ENCODE assay signal across 24 cellular contexts in the genomic region with DNA sequence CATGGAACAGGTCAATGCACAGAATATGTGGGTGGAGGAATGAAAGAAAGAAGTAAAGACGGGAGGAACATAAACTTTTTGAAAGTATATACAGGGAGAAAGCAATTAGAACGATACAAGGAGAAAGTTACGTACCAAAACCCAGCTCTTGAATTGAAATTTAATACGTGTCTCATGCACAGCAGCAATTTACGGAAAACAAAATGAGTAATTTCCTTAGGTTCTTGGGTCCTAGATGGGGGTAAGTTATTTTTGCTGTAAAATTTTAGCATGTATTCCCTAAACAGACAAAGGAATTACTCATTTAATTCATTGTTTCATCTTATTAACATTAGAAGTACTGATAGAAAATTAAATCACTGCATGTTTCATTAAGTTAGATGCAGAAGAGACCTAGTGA.
"Had no signal": no experiment of that assay in that cellular context is flagged by ENCODE, and none has a peak within 500 bp of the region (broad histone marks: within the 10 kb centered on the region; RNA-seq: fewer than 3 reads in every experiment).

No MANE protein-coding gene starts in this region.

- H3K36me3 Mint-ChIP-seq: stimulated activated effector memory CD8-positive, alpha-beta T cell treated with anti-CD3 and anti-CD28 coated beads, Interleukin-12 subunit alpha, Interleukin-12 subunit beta, amount 100 ng/mL, for 72 hours; stimulated activated memory B cell treated with anti-CD40 and anti-IgM and Interleukin-4, amounts not matched to agents 10 μg/mL and 1 μg/mL and 100 μg/mL, for 72 hours; stimulated activated naive B cell treated with anti-CD40 and anti-IgM and Interleukin-4, amounts not matched to agents 10 μg/mL and 1 μg/mL and 100 μg/mL, for 72 hours; type B pancreatic cell had no signal

- H3K4me3 Mint-ChIP-seq: stimulated activated effector memory CD8-positive, alpha-beta T cell treated with anti-CD3 and anti-CD28 coated beads, Interleukin-12 subunit alpha, Interleukin-12 subunit beta, amount 100 ng/mL, for 72 hours; stimulated activated memory B cell treated with anti-CD40 and anti-IgM and Interleukin-4, amounts not matched to agents 10 μg/mL and 1 μg/mL and 100 μg/mL, for 72 hours; stimulated activated naive B cell treated with anti-CD40 and anti-IgM and Interleukin-4, amounts not matched to agents 10 μg/mL and 1 μg/mL and 100 μg/mL, for 72 hours; stimulated activated naive CD8-positive, alpha-beta T cell treated with anti-CD3 and anti-CD28 coated beads, Interleukin-15, amount 100 ng/mL, for 72 hours; stimulated activated naive CD8-positive, alpha-beta T cell treated with anti-CD3 and anti-CD28 coated beads, Interleukin-15, Interleukin-2, amounts not matched to agents 100 ng/mL and 50 ng/mL, for 24 hours; type B pancreatic cell had no signal

- H3K4me1 Mint-ChIP-seq: stimulated activated effector memory CD8-positive, alpha-beta T cell treated with anti-CD3 and anti-CD28 coated beads, Interleukin-12 subunit alpha, Interleukin-12 subunit beta, amount 100 ng/mL, for 72 hours; stimulated activated memory B cell treated with anti-CD40 and anti-IgM and Interleukin-4, amounts not matched to agents 10 μg/mL and 1 μg/mL and 100 μg/mL, for 72 hours; stimulated activated naive B cell treated with anti-CD40 and anti-IgM and Interleukin-4, amounts not matched to agents 10 μg/mL and 1 μg/mL and 100 μg/mL, for 72 hours; stimulated activated naive CD8-positive, alpha-beta T cell treated with anti-CD3 and anti-CD28 coated beads, Interleukin-15, amount 100 ng/mL, for 72 hours had no signal

- H3K27me3 Mint-ChIP-seq: stimulated activated memory B cell treated with anti-CD40 and anti-IgM and Interleukin-4, amounts not matched to agents 10 μg/mL and 1 μg/mL and 100 μg/mL, for 72 hours; stimulated activated naive B cell treated with anti-CD40 and anti-IgM and Interleukin-4, amounts not matched to agents 10 μg/mL and 1 μg/mL and 100 μg/mL, for 72 hours; stimulated activated naive CD8-positive, alpha-beta T cell treated with anti-CD3 and anti-CD28 coated beads, Interleukin-15, amount 100 ng/mL, for 72 hours; stimulated activated naive CD8-positive, alpha-beta T cell treated with anti-CD3 and anti-CD28 coated beads, Interleukin-15, Interleukin-2, amounts not matched to agents 100 ng/mL and 50 ng/mL, for 24 hours; type B pancreatic cell had no signal

- DNase-seq: stimulated activated CD4-positive, alpha-beta T cell treated with anti-CD3 and anti-CD28 coated beads, Interleukin-2, amount 100 ng/mL, for 48 hours; stimulated activated CD4-positive, alpha-beta T cell treated with anti-CD3 and anti-CD28 coated beads, Interleukin-4, amount 100 ng/mL, for 1 hour; stimulated activated CD4-positive, alpha-beta T cell treated with anti-CD3 and anti-CD28 coated beads, Interleukin-4, amount 100 ng/mL, for 24 hours; stimulated activated CD4-positive, alpha-beta T cell treated with anti-CD3 and anti-CD28 coated beads, Interleukin-4, amount 100 ng/mL, for 4 hours; stimulated activated CD8-positive, alpha-beta memory T cell treated with anti-CD3 and anti-CD28 coated beads, Interleukin-4, amount 100 ng/mL, for 48 hours; stimulated activated naive B cell treated with anti-CD40 and anti-IgM and Interleukin-4, amounts not matched to agents 10 μg/mL and 1 μg/mL and 100 μg/mL, for 72 hours; stimulated activated naive CD4-positive, alpha-beta T cell; stimulated activated naive CD4-positive, alpha-beta T cell treated with Interleukin-2 at 50 U/mL for 16 hours; stimulated activated naive CD8-positive, alpha-beta T cell treated with anti-CD3 and anti-CD28 coated beads, Interleukin-15, amount 100 ng/mL, for 72 hours; stimulated activated naive CD8-positive, alpha-beta T cell treated with anti-CD3 and anti-CD28 coated beads, Interleukin-15, Interleukin-2, amounts not matched to agents 100 U/mL and 50 U/mL, for 24 hours; stomach; substantia nigra; testis; thyroid gland; tibial artery; transverse colon; trophoblast cell; upper lobe of left lung; upper lobe of right lung; uterus had no signal

- H3K27ac Mint-ChIP-seq: stimulated activated effector memory CD8-positive, alpha-beta T cell treated with anti-CD3 and anti-CD28 coated beads, Interleukin-12 subunit alpha, Interleukin-12 subunit beta, amount 100 ng/mL, for 72 hours; stimulated activated memory B cell treated with anti-CD40 and anti-IgM and Interleukin-4, amounts not matched to agents 10 μg/mL and 1 μg/mL and 100 μg/mL, for 72 hours; stimulated activated naive B cell treated with anti-CD40 and anti-IgM and Interleukin-4, amounts not matched to agents 10 μg/mL and 1 μg/mL and 100 μg/mL, for 72 hours; stimulated activated naive CD8-positive, alpha-beta T cell treated with anti-CD3 and anti-CD28 coated beads, Interleukin-15, amount 100 ng/mL, for 72 hours; stimulated activated naive CD8-positive, alpha-beta T cell treated with anti-CD3 and anti-CD28 coated beads, Interleukin-15, Interleukin-2, amounts not matched to agents 100 ng/mL and 50 ng/mL, for 24 hours; type B pancreatic cell had no signal
